Comparison of ENCODE assay signal across 15 cellular contexts in the genomic region with DNA sequence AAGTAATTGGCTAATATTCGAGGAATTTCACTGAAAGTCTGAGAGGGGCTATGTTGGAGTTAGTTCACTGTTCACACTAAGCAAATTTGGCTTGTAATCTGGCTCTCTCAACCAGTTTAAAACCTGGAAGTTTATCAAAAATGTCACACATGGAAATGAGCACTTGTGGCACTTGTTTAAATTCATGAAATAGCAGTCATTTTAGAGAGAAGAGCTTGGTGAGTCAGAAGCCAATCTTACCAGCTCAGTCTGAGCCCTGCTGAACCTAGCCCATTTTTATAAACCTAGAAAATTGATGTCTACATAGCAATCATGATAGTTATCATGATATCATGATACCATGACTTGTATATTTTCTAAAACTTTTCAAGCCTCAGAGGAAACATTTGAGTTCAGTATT.
A peak's percentile ranks its signal among the peaks of the same experiment; 100 is the strongest.
DNase-seq lines count a peak whose midpoint lies in the region; ATAC-seq and TF ChIP-seq lines count a peak whose summit lies in the region.
"Had no signal": no experiment of that assay in that cellular context is flagged by ENCODE, and none has a peak within 500 bp of the region (broad histone marks: within the 10 kb centered on the region; RNA-seq: fewer than 3 reads in every experiment).

No MANE protein-coding gene starts in this region.

- ATAC-seq in thoracic aorta (ENCODE audit: insufficient number of reproducible peaks, low FRiP score, low read depth): peak; percentile 45
- ATAC-seq: Panc1, sciatic nerve had no signal

- DNase-seq in EL: peak; percentile 72
- peak; percentile 81 for DNase-seq in adipocyte (ENCODE audit: low read depth)
- peak; percentile 33 to 64 for DNase-seq in foreskin fibroblast
- DNase-seq in thoracic aorta (ENCODE audit: low spot score): no peak
- DNase-seq in cardiac septum (ENCODE audit: low spot score): no peak
- DNase-seq in activated T-cell treated with anti-CD3 and anti-CD28 coated beads, Interleukin-2, amount 50 U/mL, for 1 hour: no peak
- DNase-seq in activated CD8-positive, alpha-beta memory T cell treated with anti-CD3 and anti-CD28 coated beads, Interleukin-2, amount 50 U/mL, for 4 hours: no peak
- DNase-seq: activated T-cell treated with anti-CD3 and anti-CD28 coated beads, Interleukin-2, amount 50 U/mL, for 24 hours; central memory CD4-positive, alpha-beta T cell; DMS53; immature natural killer cell; NCI-H82; stimulated activated CD4-positive, alpha-beta T cell treated with anti-CD3 and anti-CD28 coated beads, Interleukin-1b, Interleukin-23, amount 100 ng/mL, for 48 hours had no signal

- H3K4me3 ChIP-seq in adipocyte (ENCODE audit: low read length): no peak overlapping the region
- no peak overlapping the region for H3K4me3 ChIP-seq in foreskin fibroblast (ENCODE audit: low read depth in 1 of 2, low read length in 2 of 2)
- no peak overlapping the region for H3K4me3 ChIP-seq in thoracic aorta

- H3K4me1 ChIP-seq in adipocyte (ENCODE audit: control insufficient read depth, insufficient read depth, low read length) (peaks cover 39% of the 10 kb centered on the region), thoracic aorta (ENCODE audit: control insufficient read depth in 1 of 2, low read depth in 2 of 2) (peaks cover 3 to 14% of the 10 kb centered on the region in 2 donors)

- H3K9ac ChIP-seq in adipocyte (ENCODE audit: low read length): no peak overlapping the region

- H3K9me3 ChIP-seq in adipocyte (ENCODE audit: control insufficient read depth, low read length) (no peaks in the 10 kb centered on the region), thoracic aorta (no peaks in the 10 kb centered on the region)

- H3K27ac ChIP-seq in thoracic aorta: no peak overlapping the region

- no peak for TF ChIP-seq CTCF in foreskin fibroblast (IDR thresholded peaks at IDR 0.05; ENCODE audit: low read depth, low read length)
- no peak for TF ChIP-seq CTCF in thoracic aorta (IDR thresholded peaks at IDR 0.05)

- intact Hi-C loops in cardiac septum (cut with DNase I): no loop called here

- H3K27me3 ChIP-seq in adipocyte (replicated peaks; ENCODE audit: control insufficient read depth, insufficient read depth, low read length) (no peaks in the 10 kb centered on the region), thoracic aorta (replicated peaks; ENCODE audit: insufficient read depth) (no peaks in the 10 kb centered on the region)

- H3K36me3 ChIP-seq in adipocyte (ENCODE audit: control insufficient read depth, insufficient read depth, low read length, severe bottlenecking) (no peaks in the 10 kb centered on the region), thoracic aorta (no peaks in the 10 kb centered on the region)

Comparison
In these comparisons a context has a peak if more than half of its experiments do, and no peak if none do; other contexts are left out.
1. DNase-seq: peak in EL (single experiment), adipocyte (single experiment) and foreskin fibroblast (2 of 2); none in thoracic aorta (single experiment), cardiac septum (single experiment), activated T-cell treated with anti-CD3 and anti-CD28 coated beads, Interleukin-2, amount 50 U/mL, for 1 hour (single experiment) and activated CD8-positive, alpha-beta memory T cell treated with anti-CD3 and anti-CD28 coated beads, Interleukin-2, amount 50 U/mL, for 4 hours (single experiment).